In genomic region chr5:72366324-72366976, GRCh38 we compare ENCODE assay signal across 8 cellular contexts. TPM values are rescaled to one million over a fixed set of nuclear protein-coding genes. Genes with fewer than 3 reads are reported as not detected.
DNase-seq lines count a peak whose midpoint lies in the region; ATAC-seq and TF ChIP-seq lines count a peak whose summit lies in the region.

No MANE protein-coding gene starts in this region.

- H3K9me3 Mint-ChIP-seq in activated naive CD8-positive, alpha-beta T cell treated with anti-CD3 and anti-CD28 coated beads, Interleukin-2, amount 10 ng/mL, durations not matched to agents 7 days and 5 days: no peaks in the 10 kb centered on the region

- TF ChIP-seq POLR2A in prostate gland (IDR thresholded peaks at IDR 0.05): no peak

- H3K4me1 ChIP-seq in cardiac muscle cell (ENCODE audit: low read depth) (peaks cover 4% of the 10 kb centered on the region), prostate gland (replicated peaks) (peaks cover 3% of the 10 kb centered on the region)

- DNase-seq in DMS114 treated with DMSO at 0.1 percent for 48 hours (lab: John Stamatoyannopoulos, UW; ENCODE audit: unreplicated experiment): peak; percentile 75
- DNase-seq in NOMO-1 (lab: John Stamatoyannopoulos, UW; ENCODE audit: unreplicated experiment in 2 of 2): peak; percentile 77 to 96
- no peak for DNase-seq in activated naive CD8-positive, alpha-beta T cell treated with anti-CD3 and anti-CD28 coated beads, Interleukin-2, amount 10 ng/mL, durations not matched to agents 7 days and 5 days
- DNase-seq in cardiac muscle cell (ENCODE audit: low read depth in 1 of 2, low spot score in 1 of 2): peak; percentile 86 to 90
- DNase-seq in prostate gland (ENCODE audit: low spot score): peak; percentile 79
- no peak for DNase-seq in activated CD4-positive, CD25-positive, alpha-beta regulatory T cell treated with anti-CD3 and anti-CD28 coated beads, Interleukin-2, amount 50 U/mL, for 72 hours

- H3K36me3 ChIP-seq in cardiac muscle cell (peaks cover 3% of the 10 kb centered on the region), prostate gland (no peaks in the 10 kb centered on the region)

- 37% methylated on average over 7 of the region's 7 CpGs for WGBS in prostate gland

- H3K27ac Mint-ChIP-seq in activated naive CD8-positive, alpha-beta T cell treated with anti-CD3 and anti-CD28 coated beads, Interleukin-2, amount 10 ng/mL, durations not matched to agents 7 days and 5 days: no peak overlapping the region

- ATAC-seq in GM19438 (IDR thresholded peaks at IDR 0.05; ENCODE audit: low read depth, unreplicated experiment) (peak; percentile 94), HG03565 (IDR thresholded peaks at IDR 0.05; ENCODE audit: unreplicated experiment) (peak; percentile 53)
- ATAC-seq in activated naive CD8-positive, alpha-beta T cell treated with anti-CD3 and anti-CD28 coated beads, Interleukin-2, amount 10 ng/mL, durations not matched to agents 7 days and 5 days (ENCODE audit: low read depth): peak; percentile 85

- no peak overlapping the region for H3K4me3 Mint-ChIP-seq in activated naive CD8-positive, alpha-beta T cell treated with anti-CD3 and anti-CD28 coated beads, Interleukin-2, amount 10 ng/mL, durations not matched to agents 7 days and 5 days

- H3K27ac ChIP-seq in cardiac muscle cell (no peak overlapping the region), prostate gland (no peak overlapping the region)

- no peaks in the 10 kb centered on the region for H3K27me3 ChIP-seq in cardiac muscle cell
- no peaks in the 10 kb centered on the region for H3K27me3 ChIP-seq in prostate gland (replicated peaks; ENCODE audit: insufficient read depth)

- H3K9me3 ChIP-seq in cardiac muscle cell (ENCODE audit: low read depth): no peaks in the 10 kb centered on the region
- H3K9me3 ChIP-seq in prostate gland: no peaks in the 10 kb centered on the region

- TF ChIP-seq CTCF in cardiac muscle cell (IDR thresholded peaks at IDR 0.05; ENCODE audit: low read depth, low read length) (peak; percentile 74), prostate gland (IDR thresholded peaks at IDR 0.05) (peak; percentile 34 to 84 (median 74))

- no peaks in the 10 kb centered on the region for H3K27me3 Mint-ChIP-seq in activated naive CD8-positive, alpha-beta T cell treated with anti-CD3 and anti-CD28 coated beads, Interleukin-2, amount 10 ng/mL, durations not matched to agents 7 days and 5 days

- H3K4me3 ChIP-seq in cardiac muscle cell: no peak overlapping the region
- H3K4me3 ChIP-seq in prostate gland: no peak overlapping the region

- intact Hi-C loops in prostate gland (cut with DNase I): loop anchor here (5.0 to 10.0 kb wide), 2 partner anchors 238 to 451 kb away; partner anchors contain the start of gene TNPO1

- peaks cover 4% of the 10 kb centered on the region for H3K4me1 Mint-ChIP-seq in activated naive CD8-positive, alpha-beta T cell treated with anti-CD3 and anti-CD28 coated beads, Interleukin-2, amount 10 ng/mL, durations not matched to agents 7 days and 5 days

- POLR2A ChIA-PET in activated naive CD8-positive, alpha-beta T cell treated with anti-CD3 and anti-CD28 coated beads, Interleukin-2, amount 10 ng/mL, durations not matched to agents 7 days and 5 days (lab: Charles Lee): no interaction called here

- H3K36me3 Mint-ChIP-seq in activated naive CD8-positive, alpha-beta T cell treated with anti-CD3 and anti-CD28 coated beads, Interleukin-2, amount 10 ng/mL, durations not matched to agents 7 days and 5 days: peaks cover 15% of the 10 kb centered on the region

RNA-seq across cellular contexts. Expression of gene PTCD2, which starts 46.3 kb away (rescaled TPM):
- total RNA-seq in activated naive CD8-positive, alpha-beta T cell treated with anti-CD3 and anti-CD28 coated beads, Interleukin-2, amount 10 ng/mL, durations not matched to agents 7 days and 5 days: 1 to 10 TPM; 8.9 to 9.8 TPM
- 6.3 and 6.9 TPM in 2 replicates for total RNA-seq in cardiac muscle cell
- polyA plus RNA-seq in cardiac muscle cell: 14.3 and 18.8 TPM in 2 replicates
- total RNA-seq in prostate gland: 10 to 100 TPM in 1 of 2 donors, 1 to 10 TPM in 1; 8.9 to 10.2 TPM

RNA-seq across cellular contexts. Expression of gene MRPS27, which starts 46.4 kb away (rescaled TPM):
- total RNA-seq in activated naive CD8-positive, alpha-beta T cell treated with anti-CD3 and anti-CD28 coated beads, Interleukin-2, amount 10 ng/mL, durations not matched to agents 7 days and 5 days: 10 to 100 TPM; 39.0 to 43.8 TPM
- 56.7 and 58.1 TPM in 2 replicates for total RNA-seq in cardiac muscle cell
- 64.1 and 76.2 TPM in 2 replicates for polyA plus RNA-seq in cardiac muscle cell
- total RNA-seq in prostate gland: 10 to 100 TPM; 43.3 to 51.1 TPM

Comparison
In these comparisons a context has a peak if more than half of its experiments do, and no peak if none do; other contexts are left out.
1. DNase-seq: peak in DMS114 treated with DMSO at 0.1 percent for 48 hours (single experiment), NOMO-1 (2 of 2), cardiac muscle cell (2 of 2) and prostate gland (single experiment); none in activated naive CD8-positive, alpha-beta T cell treated with anti-CD3 and anti-CD28 coated beads, Interleukin-2, amount 10 ng/mL, durations not matched to agents 7 days and 5 days (single experiment) and activated CD4-positive, CD25-positive, alpha-beta regulatory T cell treated with anti-CD3 and anti-CD28 coated beads, Interleukin-2, amount 50 U/mL, for 72 hours (single experiment).
2. Peak in every context shown above with its lines, with median percentiles within 50 percentile points of each other: ATAC-seq.